12 cellular contexts compared by ENCODE assay signal in the genomic region with DNA sequence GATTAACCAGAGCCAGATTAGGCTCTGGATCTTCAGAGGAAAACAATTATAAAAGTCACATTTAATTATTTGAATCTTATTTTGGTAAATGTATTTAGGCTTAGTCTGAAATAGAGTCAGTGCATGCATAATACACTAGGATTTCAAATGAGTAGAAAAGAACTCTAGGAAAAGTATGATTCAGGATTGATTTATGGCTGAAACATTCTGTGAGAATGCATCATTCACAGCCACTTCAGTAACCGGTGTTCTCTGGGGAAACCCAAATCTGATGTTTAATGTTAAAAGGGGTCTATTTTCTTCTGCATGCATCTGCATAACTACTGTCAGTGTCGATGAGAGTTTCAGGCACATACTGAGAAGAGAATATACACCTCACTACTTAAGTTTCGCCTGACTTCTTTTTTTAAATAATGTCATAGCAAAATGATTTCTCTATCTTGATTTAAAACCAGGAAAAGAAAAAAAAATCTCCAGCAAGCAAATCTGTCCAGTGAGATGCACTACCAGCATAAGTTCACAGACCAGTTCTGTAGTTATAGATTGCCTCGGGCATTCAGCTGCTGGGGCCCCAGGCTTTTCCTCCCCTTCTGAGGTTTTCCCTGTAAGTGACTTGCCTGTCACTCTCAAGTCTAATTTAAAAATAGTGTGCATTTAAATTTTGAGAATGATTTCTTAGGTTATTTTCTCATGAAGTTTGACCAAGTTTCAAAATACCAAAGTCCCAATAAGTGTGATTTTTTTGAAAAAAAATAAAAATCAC.
"Had no signal": no experiment of that assay in that cellular context is flagged by ENCODE, and none has a peak within 500 bp of the region (broad histone marks: within the 10 kb centered on the region; RNA-seq: fewer than 3 reads in every experiment).

No MANE protein-coding gene starts in this region.

- H3K4me3 ChIP-seq: breast epithelium, lung, psoas muscle, right lobe of liver, upper lobe of left lung had no signal

- ATAC-seq: left colon, psoas muscle, right lobe of liver had no signal

- DNase-seq: activated CD4-positive, alpha-beta T cell treated with anti-CD3 and anti-CD28 coated beads, Interleukin-2, amount 10 ng/mL, durations not matched to agents 7 days and 5 days; activated CD8-positive, alpha-beta memory T cell treated with anti-CD3 and anti-CD28 coated beads for 24 hours; activated naive CD4-positive, alpha-beta T cell; activated naive CD8-positive, alpha-beta T cell treated with anti-CD3 and anti-CD28 coated beads, Interleukin-2, amount 10 ng/mL, durations not matched to agents 7 days and 5 days; anterior cingulate cortex; left colon; midbrain; psoas muscle; right lobe of liver; upper lobe of left lung had no signal

- H3K36me3 ChIP-seq: breast epithelium, right lobe of liver, upper lobe of left lung had no signal

- H3K27me3 ChIP-seq: breast epithelium, right lobe of liver, upper lobe of left lung had no signal
